In genomic region chr10:78359641-78360091, GRCh38 we compare ENCODE assay signal across 20 cellular contexts.
DNase-seq lines count a peak whose midpoint lies in the region; ATAC-seq and TF ChIP-seq lines count a peak whose summit lies in the region.
"Had no signal": no experiment of that assay in that cellular context is flagged by ENCODE, and none has a peak within 500 bp of the region (broad histone marks: within the 10 kb centered on the region; RNA-seq: fewer than 3 reads in every experiment).

No MANE protein-coding gene starts in this region.

- H2AFZ ChIP-seq in SK-N-SH (ENCODE audit: low read depth) = no peak overlapping the region

- H3K79me2 ChIP-seq in SK-N-SH (ENCODE audit: insufficient read depth) = no peaks in the 10 kb centered on the region

- H3K4me1 ChIP-seq in SK-N-SH (ENCODE audit: control insufficient read depth in 1 of 2, insufficient read depth in 2 of 2, low read depth in 1 of 2, low read length in 1 of 2) (peaks cover 0 to 37% of the 10 kb centered on the region in 2 experiments; a peak in 1 of 4 replicates), right lobe of liver (no peaks in the 10 kb centered on the region)
- H3K4me1 ChIP-seq: psoas muscle had no signal

- no peak overlapping the region for H3K4me2 ChIP-seq in SK-N-SH

- DNase-seq in NB4 (ENCODE audit: low read depth) = peak; percentile 19
- DNase-seq in SK-N-SH = peak; percentile 42
- DNase-seq in iPS-NIHi11 (ENCODE audit: low spot score) = peak; percentile 49
- no peak for DNase-seq in omental fat pad (ENCODE audit: low spot score)
- no peak for DNase-seq in right lobe of liver
- DNase-seq: activated CD4-positive, alpha-beta T cell treated with anti-CD3 and anti-CD28 coated beads, Interleukin-2, amount 10 ng/mL, durations not matched to agents 7 days and 5 days; activated naive CD8-positive, alpha-beta T cell treated with anti-CD3 and anti-CD28 coated beads, Interleukin-2, amount 50 U/mL, for 24 hours; CD8-positive, alpha-beta T cell; HFFc6; NCI-H1105; NCI-H2171 treated with DMSO at 0.1 percent for 48 hours; NCI-H748 treated with DMSO at 0.1 percent for 48 hours; OCI-M1; psoas muscle; SHP77; stimulated activated CD4-positive, alpha-beta T cell treated with anti-CD3 and anti-CD28 coated beads, Interleukin-2, amount 100 ng/mL, for 48 hours; T-helper 1 cell; tibial artery had no signal

- TF ChIP-seq RAD21 in SK-N-SH (IDR thresholded peaks at IDR 0.05; ENCODE audit: low read length) = no peak

- WGBS in SK-N-SH (ENCODE audit: low lambda C conversion rate) = 69% methylated on average over 9 of the region's 9 CpGs
- 52% methylated on average over 7 of the region's 9 CpGs for WGBS in right lobe of liver (ENCODE audit: insufficient coverage, low coverage, low lambda C conversion rate, missing lambda C conversion rate)

- H3K27ac ChIP-seq in SK-N-SH (ENCODE audit: low read depth in 2 of 2, low read length in 1 of 2) = no peak overlapping the region; a peak in 1 of 4 replicates
- H3K27ac ChIP-seq in right lobe of liver = no peak overlapping the region
- H3K27ac ChIP-seq: psoas muscle, tibial artery had no signal

- POLR2A ChIA-PET in SK-N-SH (lab: Yijun Ruan, JAX) = no interaction called here

- no peak for TF ChIP-seq EP300 in SK-N-SH (IDR thresholded peaks at IDR 0.05; ENCODE audit: borderline replicate concordance in 1 of 2, low read depth in 1 of 2, low read length in 1 of 2)

- H4K20me1 ChIP-seq in SK-N-SH (ENCODE audit: insufficient read depth) = no peaks in the 10 kb centered on the region

- H3K36me3 ChIP-seq in SK-N-SH (replicated peaks in 1 of 2; ENCODE audit: control insufficient read depth in 1 of 2, insufficient read depth in 2 of 2, low read length in 1 of 2) = no peaks in the 10 kb centered on the region
- no peaks in the 10 kb centered on the region for H3K36me3 ChIP-seq in right lobe of liver
- H3K36me3 ChIP-seq: tibial artery had no signal

- H3K9me2 ChIP-seq in SK-N-SH = no peaks in the 10 kb centered on the region

- no peaks in the 10 kb centered on the region for H3K27me3 ChIP-seq in SK-N-SH (ENCODE audit: insufficient read depth)
- H3K27me3 ChIP-seq in right lobe of liver = no peaks in the 10 kb centered on the region

- peak; percentile 71 for ATAC-seq in omental fat pad (ENCODE audit: low FRiP score)
- no peak for ATAC-seq in GM18861 (IDR thresholded peaks at IDR 0.05; ENCODE audit: unreplicated experiment)
- no peak for ATAC-seq in right lobe of liver
- no peak for ATAC-seq in GM19395 (IDR thresholded peaks at IDR 0.05; ENCODE audit: unreplicated experiment)
- ATAC-seq: CD8-positive, alpha-beta T cell; psoas muscle had no signal

- H3K9me3 ChIP-seq in SK-N-SH (no peaks in the 10 kb centered on the region), right lobe of liver (no peaks in the 10 kb centered on the region)
- H3K9me3 ChIP-seq: psoas muscle, tibial artery had no signal

- TF ChIP-seq CTCF in NB4 (IDR thresholded peaks at IDR 0.05; ENCODE audit: low read depth, low read length) = no peak
- TF ChIP-seq CTCF in SK-N-SH (IDR thresholded peaks at IDR 0.05) = no peak
- no peak for TF ChIP-seq CTCF in omental fat pad (IDR thresholded peaks at IDR 0.05)
- TF ChIP-seq CTCF in right lobe of liver (IDR thresholded peaks at IDR 0.05) = no peak

- H3K9ac ChIP-seq in SK-N-SH = no peak overlapping the region

- CTCF ChIA-PET in SK-N-SH (lab: Yijun Ruan, JAX) = interaction anchor here (1.4 kb wide), 2 partner anchors 12 to 312 kb away, joined by 3 read pairs; no protein-coding TSS in a partner anchor

- TF ChIP-seq POLR2A in NB4 (IDR thresholded peaks at IDR 0.05; ENCODE audit: extremely low read depth, insufficient read length) (no peak), right lobe of liver (IDR thresholded peaks at IDR 0.05) (no peak)

- no peak overlapping the region for H3K4me3 ChIP-seq in NB4 (ENCODE audit: low read depth, low read length)
- H3K4me3 ChIP-seq in SK-N-SH (ENCODE audit: low read depth in 2 of 2, low read length in 1 of 2) = no peak overlapping the region
- H3K4me3 ChIP-seq in right lobe of liver = no peak overlapping the region
- H3K4me3 ChIP-seq: psoas muscle, tibial artery had no signal

- intact Hi-C loops in right lobe of liver (cut with DNase I) = no loop called here

- H3F3A ChIP-seq in SK-N-SH (replicated peaks; ENCODE audit: insufficient read depth) = no peaks in the 10 kb centered on the region

TF ChIP-seq in SK-N-SH, 30 proteins besides CTCF, POLR2A, EP300 and RAD21:
- TF ChIP-seq EZH2phosphoT487 (IDR thresholded peaks at IDR 0.05; ENCODE audit: borderline replicate concordance, low read depth) = no peak
- no peak for TF ChIP-seq FOSL2 (IDR thresholded peaks at IDR 0.05; ENCODE audit: borderline replicate concordance, low read depth)
- TF ChIP-seq GABPA (IDR thresholded peaks at IDR 0.05; ENCODE audit: low read depth) = no peak
- TF ChIP-seq TEAD4 (IDR thresholded peaks at IDR 0.05; ENCODE audit: borderline replicate concordance, insufficient read depth) = no peak
- no peak for TF ChIP-seq RFX5 (IDR thresholded peaks at IDR 0.05; ENCODE audit: low read length)
- TF ChIP-seq TCF12 (IDR thresholded peaks at IDR 0.05) = no peak
- no peak for TF ChIP-seq FOXJ3 (CRISPR knock-in tag; IDR thresholded peaks at IDR 0.05)
- TF ChIP-seq ELF1 (IDR thresholded peaks at IDR 0.05) = no peak
- TF ChIP-seq RXRA (IDR thresholded peaks at IDR 0.05; ENCODE audit: borderline replicate concordance, low read depth) = no peak
- TF ChIP-seq TAF1 (IDR thresholded peaks at IDR 0.05; ENCODE audit: borderline replicate concordance, low read depth, low read length) = no peak
- no peak for TF ChIP-seq SIN3A (IDR thresholded peaks at IDR 0.05; ENCODE audit: borderline replicate concordance, low read depth, low read length)
- TF ChIP-seq NFIC (IDR thresholded peaks at IDR 0.05; ENCODE audit: borderline replicate concordance) = no peak
- TF ChIP-seq, protein P1, sequence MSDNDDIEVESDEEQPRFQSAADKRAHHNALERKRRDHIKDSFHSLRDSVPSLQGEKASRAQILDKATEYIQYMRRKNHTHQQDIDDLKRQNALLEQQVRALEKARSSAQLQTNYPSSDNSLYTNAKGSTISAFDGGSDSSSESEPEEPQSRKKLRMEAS (IDR thresholded peaks at IDR 0.05; ENCODE audit: low read depth) = no peak
- no peak for TF ChIP-seq GATA2 (CRISPR knock-in tag; IDR thresholded peaks at IDR 0.05)
- TF ChIP-seq ZBTB33 (IDR thresholded peaks at IDR 0.05; ENCODE audit: borderline replicate concordance, low read depth) = no peak
- TF ChIP-seq NRF1 (IDR thresholded peaks at IDR 0.05; ENCODE audit: low read depth, low read length) = no peak
- TF ChIP-seq, protein P2, sequence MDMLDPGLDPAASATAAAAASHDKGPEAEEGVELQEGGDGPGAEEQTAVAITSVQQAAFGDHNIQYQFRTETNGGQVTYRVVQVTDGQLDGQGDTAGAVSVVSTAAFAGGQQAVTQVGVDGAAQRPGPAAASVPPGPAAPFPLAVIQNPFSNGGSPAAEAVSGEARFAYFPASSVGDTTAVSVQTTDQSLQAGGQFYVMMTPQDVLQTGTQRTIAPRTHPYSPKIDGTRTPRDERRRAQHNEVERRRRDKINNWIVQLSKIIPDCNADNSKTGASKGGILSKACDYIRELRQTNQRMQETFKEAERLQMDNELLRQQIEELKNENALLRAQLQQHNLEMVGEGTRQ (IDR thresholded peaks at IDR 0.05; ENCODE audit: borderline replicate concordance, low read depth, low read length) = no peak
- TF ChIP-seq MXI1 (IDR thresholded peaks at IDR 0.05; ENCODE audit: low read depth, low read length) = no peak
- no peak for TF ChIP-seq JUND (IDR thresholded peaks at IDR 0.05)
- no peak for TF ChIP-seq IRF3 (IDR thresholded peaks at IDR 0.05; ENCODE audit: low read depth, low read length)

Comparison
In these comparisons a context has a peak if more than half of its experiments do, and no peak if none do; other contexts are left out.
1. DNase-seq: peak in NB4 (single experiment), SK-N-SH (single experiment) and iPS-NIHi11 (single experiment); none in omental fat pad (single experiment) and right lobe of liver (0 of 3).